ENCODE assay signal across 1 cellular context in genomic region chr10:28548781-28549498, GRCh38.
TF ChIP-seq lines count a peak whose summit lies in the region.

No MANE protein-coding gene starts in this region.

TF ChIP-seq in K562, 482 proteins besides CTCF, POLR2A, EP300 and RAD21 (continued from another document):
- TF ChIP-seq ARID3B (CRISPR knock-in tag; IDR thresholded peaks at IDR 0.05; ENCODE audit: borderline replicate concordance) (no peak), NFATC3 (IDR thresholded peaks at IDR 0.05) (no peak), ZNF324 (CRISPR knock-in tag; IDR thresholded peaks at IDR 0.05) (no peak)
